ENCODE assay signal across 11 cellular contexts in genomic region chr14:76313861-76314260, GRCh38.
"Had no signal": no experiment of that assay in that cellular context is flagged by ENCODE, and none has a peak within 500 bp of the region (broad histone marks: within the 10 kb centered on the region; RNA-seq: fewer than 3 reads in every experiment).

No MANE protein-coding gene starts in this region.

- DNase-seq: activated CD4-positive, alpha-beta memory T cell treated with anti-CD3 and anti-CD28 coated beads for 36 hours; activated gamma-delta T cell; activated naive CD8-positive, alpha-beta T cell treated with anti-CD3 and anti-CD28 coated beads for 36 hours; activated T-cell treated with anti-CD3 and anti-CD28 coated beads, Interleukin-2, amount 50 U/mL, for 4 hours; esophagus squamous epithelium; foreskin fibroblast; heart right ventricle; small intestine; transverse colon had no signal

- H3K4me3 Mint-ChIP-seq: activated CD4-positive, alpha-beta memory T cell treated with anti-CD3 and anti-CD28 coated beads for 36 hours; activated naive CD8-positive, alpha-beta T cell treated with anti-CD3 and anti-CD28 coated beads for 36 hours; activated T-cell treated with anti-CD3 and anti-CD28 coated beads, Interleukin-2, amount 50 U/mL, for 4 hours had no signal

- H3K4me3 ChIP-seq: breast epithelium, esophagus squamous epithelium, heart right ventricle, transverse colon had no signal

- H3K9me3 Mint-ChIP-seq: activated CD4-positive, alpha-beta memory T cell treated with anti-CD3 and anti-CD28 coated beads for 36 hours; activated naive CD8-positive, alpha-beta T cell treated with anti-CD3 and anti-CD28 coated beads for 36 hours; activated T-cell treated with anti-CD3 and anti-CD28 coated beads, Interleukin-2, amount 50 U/mL, for 4 hours had no signal

- ATAC-seq: activated T-cell treated with anti-CD3 and anti-CD28 coated beads, Interleukin-2, amount 50 U/mL, for 4 hours; heart right ventricle had no signal

- H3K9me3 ChIP-seq: breast epithelium, esophagus squamous epithelium, heart right ventricle, neutrophil, transverse colon had no signal

- H3K27ac Mint-ChIP-seq: activated CD4-positive, alpha-beta memory T cell treated with anti-CD3 and anti-CD28 coated beads for 36 hours; activated naive CD8-positive, alpha-beta T cell treated with anti-CD3 and anti-CD28 coated beads for 36 hours had no signal

- H3K36me3 ChIP-seq: breast epithelium, esophagus squamous epithelium, heart right ventricle, neutrophil, transverse colon had no signal

- H3K4me1 ChIP-seq: breast epithelium, esophagus squamous epithelium, transverse colon had no signal

- H3K27ac ChIP-seq: breast epithelium, esophagus squamous epithelium, neutrophil, transverse colon had no signal

- FAIRE-seq: small intestine had no signal

- H3K36me3 Mint-ChIP-seq: activated CD4-positive, alpha-beta memory T cell treated with anti-CD3 and anti-CD28 coated beads for 36 hours; activated naive CD8-positive, alpha-beta T cell treated with anti-CD3 and anti-CD28 coated beads for 36 hours had no signal
